In the genomic region with DNA sequence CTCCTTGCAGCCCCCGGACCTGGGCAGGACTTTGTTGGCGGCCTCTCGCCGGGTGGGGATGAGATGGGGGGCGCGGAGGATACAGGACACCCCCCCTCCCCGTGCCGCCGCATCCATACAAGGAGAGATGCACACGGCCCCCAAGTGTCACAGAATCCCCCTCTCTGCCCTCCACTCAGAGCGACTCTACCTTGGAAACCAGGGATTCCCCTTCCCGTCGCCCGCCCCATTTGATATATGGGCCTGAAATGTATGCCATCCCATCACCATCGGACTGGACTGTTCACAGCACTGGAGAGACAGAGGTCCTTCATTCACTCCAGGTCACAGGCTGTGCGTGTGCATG, we compare ENCODE assay signal across 9 cellular contexts. TPM values are rescaled to one million over a fixed set of nuclear protein-coding genes. Genes with fewer than 3 reads are reported as not detected.
A peak's percentile ranks its signal among the peaks of the same experiment; 100 is the strongest.
DNase-seq lines count a peak whose midpoint lies in the region; ATAC-seq, FAIRE-seq and TF ChIP-seq lines count a peak whose summit lies in the region.
"Had no signal": no experiment of that assay in that cellular context is flagged by ENCODE, and none has a peak within 500 bp of the region (broad histone marks: within the 10 kb centered on the region; RNA-seq: fewer than 3 reads in every experiment).

No MANE protein-coding gene starts in this region.

- no peak overlapping the region for H2BK20ac ChIP-seq in IMR-90 (ENCODE audit: low read depth, low read length)

- DNase-seq in GM18507 (ENCODE audit: extremely low spot score, insufficient read length, low read depth) (no peak), IMR-90 (no peak), choroid plexus epithelial cell (ENCODE audit: low read depth) (no peak), ureter (ENCODE audit: low spot score) (no peak), NCI-H345 treated with DMSO at 0.1 percent for 48 hours (lab: John Stamatoyannopoulos, UW; ENCODE audit: unreplicated experiment) (no peak)

- no TSS peak for BruUV-seq in IMR-90 (replicated peaks; lab: Mats Ljungman, UMichigan)

- H3K18ac ChIP-seq in IMR-90 (ENCODE audit: low read depth, low read length), result no peak overlapping the region; the same call in 1 of the 2 replicates

- peak overlapping the region; percentile 96 for H3K4me3 ChIP-seq in IMR-90 (ENCODE audit: insufficient read depth, low read depth, low read length)
- peak overlapping the region; percentile 77 for H3K4me3 ChIP-seq in choroid plexus epithelial cell (ENCODE audit: low read depth, low read length)
- H3K4me3 ChIP-seq in mucosa of rectum (ENCODE audit: low read length in 2 of 2), result peak overlapping the region; percentile 73 to 75

- no peak overlapping the region for H4K91ac ChIP-seq in IMR-90 (ENCODE audit: insufficient read depth, low read depth, low read length)

- WGBS in IMR-90 (ENCODE audit: extremely low coverage in 2 of 2, insufficient read length in 1 of 2), 2 experiments, result 29% methylated on average over 7 of the region's 16 CpGs; no CpG with 5 or more reads in 1 of the 2 experiments

- peaks cover 6 to 12% of the 10 kb centered on the region in 2 experiments; a peak in 3 of 4 replicates for H3K79me1 ChIP-seq in IMR-90 (ENCODE audit: low read depth in 1 of 2, low read length in 2 of 2)

- H4K20me1 ChIP-seq in IMR-90 (ENCODE audit: insufficient read depth, low read length), result no peaks in the 10 kb centered on the region

- H3K4me1 ChIP-seq in IMR-90 (ENCODE audit: control insufficient read depth, insufficient read depth, low read length) (no peaks in the 10 kb centered on the region), mucosa of rectum (ENCODE audit: control insufficient read depth in 2 of 2, insufficient read depth in 2 of 2, low read length in 2 of 2) (peaks cover 0 to 4% of the 10 kb centered on the region in 2 donors)

- in situ Hi-C loops in IMR-90 (cut with MboI; ENCODE audit: low sequenced_read_pairs), result no loop called here

- peak overlapping the region; percentile 89 for H3K9ac ChIP-seq in IMR-90 (ENCODE audit: low read depth, low read length)
- H3K9ac ChIP-seq in mucosa of rectum (ENCODE audit: low read depth in 1 of 2, low read length in 2 of 2), result peak overlapping the region; percentile 70 to 76

- no peak overlapping the region for H3K56ac ChIP-seq in IMR-90 (ENCODE audit: extremely low read depth, insufficient read depth, low read length)

- no peaks in the 10 kb centered on the region for H3K27me3 ChIP-seq in IMR-90 (ENCODE audit: control insufficient read depth, insufficient read depth, low read length)
- peaks cover 0 to 3% of the 10 kb centered on the region in 2 donors for H3K27me3 ChIP-seq in mucosa of rectum (ENCODE audit: control insufficient read depth in 2 of 2, insufficient read depth in 2 of 2, low read length in 2 of 2)

- H4K8ac ChIP-seq in IMR-90 (ENCODE audit: low read depth in 2 of 2, low read length in 2 of 2), result peak overlapping the region; percentile 67 to 91; a peak in 3 of 4 replicates

- peak overlapping the region; percentile 94 for H2AFZ ChIP-seq in IMR-90 (replicated peaks; ENCODE audit: low read length, poor library complexity)

- dilution Hi-C loops in IMR-90 (cut with HindIII; ENCODE audit: low sequenced_read_pairs, unreplicated experiment), result no loop called here

- no peak for TF ChIP-seq RAD21 in IMR-90 (IDR thresholded peaks at IDR 0.05; ENCODE audit: low read length)

- H3K36me3 ChIP-seq in IMR-90 (ENCODE audit: control insufficient read depth, insufficient read depth, low read length) (no peaks in the 10 kb centered on the region; the same call in 1 of the 2 replicates), mucosa of rectum (ENCODE audit: control insufficient read depth in 2 of 2, insufficient read depth in 2 of 2, low read length in 2 of 2) (no peaks in the 10 kb centered on the region)

- ATAC-seq in IMR-90 (ENCODE audit: low read depth) (peak; percentile 21), GM18517 (IDR thresholded peaks at IDR 0.05; ENCODE audit: unreplicated experiment) (no peak), GM19455 (IDR thresholded peaks at IDR 0.05; ENCODE audit: unreplicated experiment) (no peak)

- H2BK120ac ChIP-seq in IMR-90 (ENCODE audit: low read depth, low read length), result no peak overlapping the region

- intact Hi-C loops in IMR-90 (cut with micrococcal nuclease), result no loop called here

- POLR2A ChIA-PET in IMR-90 (lab: Charles Lee; ENCODE audit: unreplicated experiment), result no interaction called here

- H3K9me3 ChIP-seq in IMR-90 (ENCODE audit: control insufficient read depth, insufficient read depth, low read length), result no peaks in the 10 kb centered on the region; the same call in 1 of the 2 replicates
- no peaks in the 10 kb centered on the region for H3K9me3 ChIP-seq in mucosa of rectum (ENCODE audit: control insufficient read depth in 2 of 2, low read length in 2 of 2)

- peak; percentile 49 for FAIRE-seq in GM18507 (lab: Jason Lieb, UNC)

- H3K14ac ChIP-seq in IMR-90 (replicated peaks; ENCODE audit: low read depth, low read length), result peak overlapping the region; percentile 63; the same call in 1 of the 2 replicates

- no peak overlapping the region for H2AK5ac ChIP-seq in IMR-90 (ENCODE audit: low read depth, low read length)

- peak overlapping the region; percentile 92 for H3K4me2 ChIP-seq in IMR-90 (ENCODE audit: low read depth, low read length)

- peak overlapping the region; percentile 81 for H2AK9ac ChIP-seq in IMR-90 (replicated peaks; ENCODE audit: low read depth, low read length, poor library complexity)

- TF ChIP-seq CTCF in IMR-90 (conservative IDR thresholded peaks at IDR 0.05; ENCODE audit: low read depth, low read length) (no peak), choroid plexus epithelial cell (conservative IDR thresholded peaks at IDR 0.05; ENCODE audit: low read depth, low read length) (no peak)

- H3K4ac ChIP-seq in IMR-90 (ENCODE audit: low read depth, low read length), result peak overlapping the region; percentile 41

- H2BK15ac ChIP-seq in IMR-90 (ENCODE audit: low read depth, low read length), result no peak overlapping the region

- H3K27ac ChIP-seq in IMR-90 (ENCODE audit: insufficient read depth, low read length) (peak overlapping the region; percentile 75), mucosa of rectum (ENCODE audit: low read depth in 2 of 2, low read length in 2 of 2) (peak overlapping the region in 1 of 2 donors; percentile 72)

- peak overlapping the region; percentile 35; the same call in 1 of the 2 replicates for H3K23ac ChIP-seq in IMR-90 (ENCODE audit: low read depth, low read length)

- TF ChIP-seq POLR2A in IMR-90 (IDR thresholded peaks at IDR 0.05; ENCODE audit: low read depth, low read length), result no peak

- CTCF ChIA-PET in IMR-90 (lab: Yijun Ruan, JAX), result no interaction called here

- H3K9me1 ChIP-seq in IMR-90 (ENCODE audit: insufficient read depth, low read length), result no peaks in the 10 kb centered on the region

- H4K5ac ChIP-seq in IMR-90 (ENCODE audit: low read depth, low read length), result no peak overlapping the region

- peak overlapping the region; percentile 33 for H2BK5ac ChIP-seq in IMR-90 (ENCODE audit: low read depth, low read length, poor library complexity, severe bottlenecking)

TF ChIP-seq in IMR-90, 13 proteins besides CTCF, POLR2A, EP300 and RAD21 (continues in another document):
- no peak for TF ChIP-seq MAZ (IDR thresholded peaks at IDR 0.05; ENCODE audit: borderline replicate concordance, low read depth, low read length)
- no peak for TF ChIP-seq CHD1 (IDR thresholded peaks at IDR 0.05; ENCODE audit: low read depth, low read length)
- no peak for TF ChIP-seq MAFK (IDR thresholded peaks at IDR 0.05; ENCODE audit: low read depth, low read length)
- TF ChIP-seq, protein P1, sequence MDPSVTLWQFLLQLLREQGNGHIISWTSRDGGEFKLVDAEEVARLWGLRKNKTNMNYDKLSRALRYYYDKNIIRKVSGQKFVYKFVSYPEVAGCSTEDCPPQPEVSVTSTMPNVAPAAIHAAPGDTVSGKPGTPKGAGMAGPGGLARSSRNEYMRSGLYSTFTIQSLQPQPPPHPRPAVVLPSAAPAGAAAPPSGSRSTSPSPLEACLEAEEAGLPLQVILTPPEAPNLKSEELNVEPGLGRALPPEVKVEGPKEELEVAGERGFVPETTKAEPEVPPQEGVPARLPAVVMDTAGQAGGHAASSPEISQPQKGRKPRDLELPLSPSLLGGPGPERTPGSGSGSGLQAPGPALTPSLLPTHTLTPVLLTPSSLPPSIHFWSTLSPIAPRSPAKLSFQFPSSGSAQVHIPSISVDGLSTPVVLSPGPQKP (IDR thresholded peaks at IDR 0.05; ENCODE audit: borderline replicate concordance, low read depth, low read length), result no peak
- no peak for TF ChIP-seq CEBPB (IDR thresholded peaks at IDR 0.05; ENCODE audit: low read depth, low read length)
- no peak for TF ChIP-seq BHLHE40 (IDR thresholded peaks at IDR 0.05; ENCODE audit: low read depth, low read length)
- TF ChIP-seq RCOR1 (IDR thresholded peaks at IDR 0.05; ENCODE audit: insufficient replicate concordance, low read length), result no peak
- TF ChIP-seq RFX5 (IDR thresholded peaks at IDR 0.05; ENCODE audit: low read depth, low read length), result no peak
- no peak for TF ChIP-seq SMC3 (IDR thresholded peaks at IDR 0.05; ENCODE audit: low read depth, low read length)
- TF ChIP-seq MXI1 (IDR thresholded peaks at IDR 0.05; ENCODE audit: borderline replicate concordance, low read depth, low read length), result no peak
- no peak for TF ChIP-seq NFE2L2 (IDR thresholded peaks at IDR 0.05; ENCODE audit: low read depth, low read length)
- TF ChIP-seq FOS (IDR thresholded peaks at IDR 0.05; ENCODE audit: low read depth, low read length), result no peak

RNA-seq across cellular contexts. Expression of gene PORCN, which starts 0.4 kb away (rescaled TPM):
- total RNA-seq in IMR-90 (2012; rRNA removed) (3.3 and 4.1 TPM in 2 replicates), ureter (12.7 TPM)
- 10.1 and 11.6 TPM in 2 replicates for polyA plus RNA-seq in IMR-90 (2012; rRNA removed)
- polyA plus RNA-seq in IMR-90 (2012; cell fraction: cytosol; rRNA removed), result 16.1 and 17.2 TPM in 2 replicates
- 12.9 and 36.2 TPM in 2 replicates for polyA plus RNA-seq in IMR-90 (2012; cell fraction: nucleus; rRNA removed; ENCODE audit: low replicate concordance)

RNA-seq across cellular contexts. Expression of gene EBP, which starts 12.4 kb away (rescaled TPM):
- total RNA-seq in IMR-90 (2012; rRNA removed) (66.7 and 78.9 TPM in 2 replicates), ureter (60.0 TPM)
- polyA plus RNA-seq in IMR-90 (2012; rRNA removed), result 39.4 and 43.2 TPM in 2 replicates
- 41.8 and 48.6 TPM in 2 replicates for polyA plus RNA-seq in IMR-90 (2012; cell fraction: cytosol; rRNA removed)
- polyA plus RNA-seq in IMR-90 (2012; cell fraction: nucleus; rRNA removed; ENCODE audit: low replicate concordance), result 24.3 and 62.6 TPM in 2 replicates

RNA-seq across cellular contexts. Expression of gene TBC1D25, which starts 30.3 kb away (rescaled TPM):
- 8.3 and 11.3 TPM in 2 replicates for total RNA-seq in IMR-90 (2012; rRNA removed)
- polyA plus RNA-seq in IMR-90 (2012; rRNA removed), result 15.9 and 18.2 TPM in 2 replicates
- polyA plus RNA-seq in IMR-90 (2012; cell fraction: cytosol; rRNA removed), result 18.8 and 23.9 TPM in 2 replicates
- 17.2 and 33.1 TPM in 2 replicates for polyA plus RNA-seq in IMR-90 (2012; cell fraction: nucleus; rRNA removed; ENCODE audit: low replicate concordance)
- total RNA-seq in ureter, result 12.2 TPM

RNA-seq across cellular contexts. Expression of gene FTSJ1, which starts 33.2 kb away (rescaled TPM):
- total RNA-seq in IMR-90 (2012; rRNA removed) (54.2 and 59.9 TPM in 2 replicates), ureter (42.7 TPM)
- 50.8 and 60.0 TPM in 2 replicates for polyA plus RNA-seq in IMR-90 (2012; rRNA removed)
- polyA plus RNA-seq in IMR-90 (2012; cell fraction: cytosol; rRNA removed), result 35.2 and 50.8 TPM in 2 replicates
- polyA plus RNA-seq in IMR-90 (2012; cell fraction: nucleus; rRNA removed; ENCODE audit: low replicate concordance), result 80.0 and 116 TPM in 2 replicates

RNA-seq across cellular contexts. Expression of gene SLC38A5, which starts 39.2 kb away (rescaled TPM):
- 12.2 and 12.8 TPM in 2 replicates for total RNA-seq in IMR-90 (2012; rRNA removed)
- 20.0 and 20.4 TPM in 2 replicates for polyA plus RNA-seq in IMR-90 (2012; rRNA removed)
- polyA plus RNA-seq in IMR-90 (2012; cell fraction: cytosol; rRNA removed), result 12.7 and 26.2 TPM in 2 replicates
- 22.6 and 42.7 TPM in 2 replicates for polyA plus RNA-seq in IMR-90 (2012; cell fraction: nucleus; rRNA removed; ENCODE audit: low replicate concordance)
- 25.3 TPM for total RNA-seq in ureter
- total RNA-seq: SK-MEL-5 had no signal
